Comparison of ENCODE assay signal across 13 cellular contexts in genomic region chr1:8379513-8380186, GRCh38.
DNase-seq lines count a peak whose midpoint lies in the region; ATAC-seq and TF ChIP-seq lines count a peak whose summit lies in the region.
"Had no signal": no experiment of that assay in that cellular context is flagged by ENCODE, and none has a peak within 500 bp of the region (broad histone marks: within the 10 kb centered on the region; RNA-seq: fewer than 3 reads in every experiment).

No MANE protein-coding gene starts in this region.

- DNase-seq in GM23338 (ENCODE audit: low spot score) (peak; percentile 33), ascending aorta (ENCODE audit: low spot score in 2 of 2) (no peak), mesothelial cell of epicardium (ENCODE audit: low spot score in 2 of 2, unreplicated experiment in 2 of 2) (no peak), NCI-H2107 treated with DMSO at 0.1 percent for 48 hours (lab: John Stamatoyannopoulos, UW; ENCODE audit: unreplicated experiment) (no peak), NCI-H1694 treated with DMSO at 0.1 percent for 48 hours (lab: John Stamatoyannopoulos, UW) (no peak), chondrocyte (ENCODE audit: low spot score) (no peak)
- DNase-seq: activated CD4-positive, alpha-beta memory T cell treated with anti-CD3 and anti-CD28 coated beads for 36 hours; activated gamma-delta T cell; kidney glomerular epithelial cell; PC-9; stimulated activated CD4-positive, alpha-beta T cell treated with anti-CD3 and anti-CD28 coated beads, Interleukin-4, amount 100 ng/mL, for 4 hours had no signal

- ATAC-seq in GM23338: peak; percentile 31
- ATAC-seq in GM18505 (IDR thresholded peaks at IDR 0.05; ENCODE audit: unreplicated experiment): no peak

- H3K4me3 Mint-ChIP-seq in GM23338 (no peak overlapping the region), mesothelial cell of epicardium (no peak overlapping the region), chondrocyte (ENCODE audit: unreplicated experiment) (no peak overlapping the region)
- H3K4me3 Mint-ChIP-seq: activated CD4-positive, alpha-beta memory T cell treated with anti-CD3 and anti-CD28 coated beads for 36 hours had no signal

- H4K20me1 ChIP-seq in GM23338 (replicated peaks; ENCODE audit: insufficient read depth): peaks cover 62% of the 10 kb centered on the region

- H3K9ac ChIP-seq in subcutaneous abdominal adipose tissue (ENCODE audit: low read length in 5 of 5): peak overlapping the region in 2 of 5 donors; percentile 11 to 24

- peak in 1 of 2 experiments; percentile 2; a peak in 1 of 4 replicates for TF ChIP-seq CTCF in GM23338 (conservative IDR thresholded peaks at IDR 0.05; ENCODE audit: low read depth in 2 of 2)
- TF ChIP-seq CTCF in ascending aorta (IDR thresholded peaks at IDR 0.05): no peak
- TF ChIP-seq CTCF in mesothelial cell of epicardium (IDR thresholded peaks at IDR 0.05; ENCODE audit: unreplicated experiment): no peak
- no peak for TF ChIP-seq CTCF in chondrocyte (IDR thresholded peaks at IDR 0.05)

- intact Hi-C loops in ascending aorta (cut with DNase I): no loop called here

- no peaks in the 10 kb centered on the region for H3K9me3 ChIP-seq in ascending aorta
- no peaks in the 10 kb centered on the region for H3K9me3 ChIP-seq in subcutaneous abdominal adipose tissue (ENCODE audit: control insufficient read depth in 5 of 5, low read length in 5 of 5)

- H2AFZ ChIP-seq in GM23338: no peak overlapping the region
- H2AFZ ChIP-seq: PC-9 had no signal

- TF ChIP-seq POLR2A in GM18505 (IDR thresholded peaks at IDR 0.05; ENCODE audit: borderline replicate concordance, extremely low read depth, insufficient read depth, insufficient read length): no peak

- H3K27me3 ChIP-seq in GM23338 (ENCODE audit: insufficient read depth): no peaks in the 10 kb centered on the region
- no peaks in the 10 kb centered on the region for H3K27me3 ChIP-seq in ascending aorta
- H3K27me3 ChIP-seq in subcutaneous abdominal adipose tissue (ENCODE audit: control insufficient read depth in 5 of 5, insufficient read depth in 4 of 5, low read length in 5 of 5): no peaks in the 10 kb centered on the region

- H3K4me1 ChIP-seq in GM23338 (ENCODE audit: insufficient read depth) (peaks cover 16% of the 10 kb centered on the region), ascending aorta (peaks cover 8 to 57% of the 10 kb centered on the region in 2 donors), subcutaneous abdominal adipose tissue (ENCODE audit: control insufficient read depth in 5 of 5, insufficient read depth in 5 of 5, low read length in 5 of 5) (peaks cover 22 to 83% (median 78%) of the 10 kb centered on the region in 5 donors)

- H3K36me3 Mint-ChIP-seq in GM23338 (ENCODE audit: low read depth): peaks cover 11% of the 10 kb centered on the region
- peaks cover 3% of the 10 kb centered on the region for H3K36me3 Mint-ChIP-seq in mesothelial cell of epicardium
- H3K36me3 Mint-ChIP-seq in chondrocyte (ENCODE audit: low read depth): peaks cover 5% of the 10 kb centered on the region

- H3K27ac Mint-ChIP-seq in GM23338 (no peak overlapping the region), mesothelial cell of epicardium (peak overlapping the region; percentile 67), chondrocyte (ENCODE audit: unreplicated experiment) (no peak overlapping the region)

- no peaks in the 10 kb centered on the region for H3K9me2 ChIP-seq in GM23338 (ENCODE audit: insufficient read depth)

- no peaks in the 10 kb centered on the region for H3K9me3 Mint-ChIP-seq in GM23338
- H3K9me3 Mint-ChIP-seq in mesothelial cell of epicardium: no peaks in the 10 kb centered on the region
- no peaks in the 10 kb centered on the region for H3K9me3 Mint-ChIP-seq in chondrocyte (ENCODE audit: low read depth)
- H3K9me3 Mint-ChIP-seq: activated CD4-positive, alpha-beta memory T cell treated with anti-CD3 and anti-CD28 coated beads for 36 hours had no signal

- peaks cover 91% of the 10 kb centered on the region for H3K79me2 ChIP-seq in GM23338 (replicated peaks; ENCODE audit: insufficient read depth)

- H3K4me3 ChIP-seq in GM23338 (no peak overlapping the region), ascending aorta (no peak overlapping the region), subcutaneous abdominal adipose tissue (ENCODE audit: low read depth in 1 of 5, low read length in 5 of 5) (peak overlapping the region in 1 of 5 donors; percentile 43)
- H3K4me3 ChIP-seq: PC-9 had no signal

- no peak overlapping the region for H3K4me2 ChIP-seq in GM23338
- H3K4me2 ChIP-seq: PC-9 had no signal

- H3K4me1 Mint-ChIP-seq in GM23338 (peaks cover 44% of the 10 kb centered on the region), mesothelial cell of epicardium (peaks cover 60% of the 10 kb centered on the region), chondrocyte (ENCODE audit: low read depth) (peaks cover 48% of the 10 kb centered on the region)

- H3F3A ChIP-seq in GM23338 (replicated peaks; ENCODE audit: low read depth): peaks cover 4% of the 10 kb centered on the region; the same call in 1 of the 2 replicates

- peaks cover 3% of the 10 kb centered on the region for H3K27me3 Mint-ChIP-seq in GM23338 (ENCODE audit: insufficient read depth, low read depth, poor library complexity)
- H3K27me3 Mint-ChIP-seq in mesothelial cell of epicardium (ENCODE audit: low read depth): no peaks in the 10 kb centered on the region
- H3K27me3 Mint-ChIP-seq in chondrocyte (ENCODE audit: low read depth): no peaks in the 10 kb centered on the region
- H3K27me3 Mint-ChIP-seq: activated CD4-positive, alpha-beta memory T cell treated with anti-CD3 and anti-CD28 coated beads for 36 hours had no signal

- no peak overlapping the region for H3K27ac ChIP-seq in GM23338 (ENCODE audit: low read depth)
- peak overlapping the region; percentile 39 to 61 for H3K27ac ChIP-seq in ascending aorta
- peak overlapping the region; percentile 87 for H3K27ac ChIP-seq in subcutaneous abdominal adipose tissue (ENCODE audit: low read depth, low read length)
- H3K27ac ChIP-seq: PC-9 had no signal

- H3K36me3 ChIP-seq in GM23338 (ENCODE audit: insufficient read depth) (no peaks in the 10 kb centered on the region), ascending aorta (no peaks in the 10 kb centered on the region), subcutaneous abdominal adipose tissue (ENCODE audit: control insufficient read depth in 5 of 5, insufficient read depth in 5 of 5, low read length in 5 of 5) (peaks cover 0 to 23% (median 16%) of the 10 kb centered on the region in 5 donors)

TF ChIP-seq in GM23338, 12 proteins besides CTCF, POLR2A, EP300 and RAD21 (continues in another document):
- TF ChIP-seq ZNF114 (CRISPR knock-in tag; IDR thresholded peaks at IDR 0.05) (no peak), POLR2AphosphoS5 (IDR thresholded peaks at IDR 0.05; ENCODE audit: low read depth) (no peak), JUNB (IDR thresholded peaks at IDR 0.05; ENCODE audit: unreplicated experiment) (no peak), ETS1 (IDR thresholded peaks at IDR 0.05) (no peak), STAT1 (IDR thresholded peaks at IDR 0.05; ENCODE audit: unreplicated experiment) (no peak), CREB1 (CRISPR knock-in tag; IDR thresholded peaks at IDR 0.05; ENCODE audit: low read depth) (no peak), EZH2 (IDR thresholded peaks at IDR 0.05; ENCODE audit: low read depth, unreplicated experiment) (no peak), REST (IDR thresholded peaks at IDR 0.05; ENCODE audit: unreplicated experiment) (no peak), EZH2phosphoT487 (IDR thresholded peaks at IDR 0.05; ENCODE audit: unreplicated experiment) (no peak), ZNF331 (CRISPR knock-in tag; IDR thresholded peaks at IDR 0.05; ENCODE audit: low read depth) (no peak)
